ENCODE assay signal across 13 cellular contexts in genomic region chr12:105100207-105100985, GRCh38. TPM values are rescaled to one million over a fixed set of nuclear protein-coding genes. Genes with fewer than 3 reads are reported as not detected.
DNase-seq lines count a peak whose midpoint lies in the region; ATAC-seq and TF ChIP-seq lines count a peak whose summit lies in the region.
"Had no signal": no experiment of that assay in that cellular context is flagged by ENCODE, and none has a peak within 500 bp of the region (broad histone marks: within the 10 kb centered on the region; RNA-seq: fewer than 3 reads in every experiment).

No MANE protein-coding gene starts in this region.

- DNase-seq in activated naive CD4-positive, alpha-beta T cell treated with anti-CD3 and anti-CD28 coated beads, Interleukin-2, amount 10 ng/mL, durations not matched to agents 7 days and 5 days = no peak
- no peak for DNase-seq in activated naive CD4-positive, alpha-beta T cell treated with anti-CD3 and anti-CD28 coated beads, Interleukin-2, amount 50 U/mL, for 72 hours (ENCODE audit: low spot score in 2 of 2)
- DNase-seq in SK-N-SH = no peak
- peak; percentile 83 for DNase-seq in fibroblast of peridontal ligament (ENCODE audit: extremely low read depth)
- DNase-seq in stromal cell of bone marrow (ENCODE audit: low read depth) = peak; percentile 57
- DNase-seq in T1000 (lab: John Stamatoyannopoulos, UW) = no peak
- DNase-seq: 8988T, NCI-H1417 treated with DMSO at 0.1 percent for 48 hours, Peyer's patch, transverse colon had no signal

- peak overlapping the region; percentile 43 for H3K27ac Mint-ChIP-seq in activated naive CD4-positive, alpha-beta T cell treated with anti-CD3 and anti-CD28 coated beads, Interleukin-2, amount 10 ng/mL, durations not matched to agents 7 days and 5 days
- H3K27ac Mint-ChIP-seq in activated naive CD4-positive, alpha-beta T cell treated with anti-CD3 and anti-CD28 coated beads, Interleukin-2, amount 50 U/mL, for 72 hours = no peak overlapping the region
- H3K27ac Mint-ChIP-seq: activated T-helper 1 cell treated with anti-CD3 and anti-CD28 coated beads, Interleukin-12 subunit alpha, Interleukin-12 subunit beta, Interleukin-2, Interleukin-4 antibody, amounts not matched to agents 30 ng/mL and 10 ng/mL and 1 ng/mL, durations not matched to agents 14 hours and 24 hours and 36 hours had no signal

- no peaks in the 10 kb centered on the region for H3K36me3 ChIP-seq in SK-N-SH (replicated peaks in 1 of 2; ENCODE audit: control insufficient read depth in 1 of 2, insufficient read depth in 2 of 2, low read length in 1 of 2)
- H3K36me3 ChIP-seq: Peyer's patch, transverse colon had no signal

- H4K20me1 ChIP-seq in SK-N-SH (ENCODE audit: insufficient read depth) = no peaks in the 10 kb centered on the region

- no peak for TF ChIP-seq EP300 in SK-N-SH (IDR thresholded peaks at IDR 0.05; ENCODE audit: borderline replicate concordance in 1 of 2, low read depth in 1 of 2, low read length in 1 of 2)

- H3K4me3 ChIP-seq in SK-N-SH (ENCODE audit: low read depth in 2 of 2, low read length in 1 of 2) = no peak overlapping the region
- H3K4me3 ChIP-seq: Peyer's patch, transverse colon had no signal

- H3K27ac ChIP-seq in SK-N-SH (ENCODE audit: low read depth in 2 of 2, low read length in 1 of 2) = no peak overlapping the region; a peak in 1 of 4 replicates
- H3K27ac ChIP-seq: Peyer's patch, transverse colon had no signal

- H3K9ac ChIP-seq in SK-N-SH = no peak overlapping the region

- no peak for TF ChIP-seq CTCF in SK-N-SH (IDR thresholded peaks at IDR 0.05)

- H3K27me3 ChIP-seq in SK-N-SH (ENCODE audit: insufficient read depth) = no peaks in the 10 kb centered on the region
- H3K27me3 ChIP-seq: Peyer's patch, transverse colon had no signal

- H2AFZ ChIP-seq in SK-N-SH (ENCODE audit: low read depth) = 0 out of 2 replicates have a peak overlapping the region, but pooled peaks have one; percentile 32

- H3K9me2 ChIP-seq in SK-N-SH = no peaks in the 10 kb centered on the region

- peaks cover 2% of the 10 kb centered on the region for H3K36me3 Mint-ChIP-seq in activated naive CD4-positive, alpha-beta T cell treated with anti-CD3 and anti-CD28 coated beads, Interleukin-2, amount 10 ng/mL, durations not matched to agents 7 days and 5 days
- peaks cover 6 to 7% of the 10 kb centered on the region in 2 donors for H3K36me3 Mint-ChIP-seq in activated naive CD4-positive, alpha-beta T cell treated with anti-CD3 and anti-CD28 coated beads, Interleukin-2, amount 50 U/mL, for 72 hours

- H3K4me1 Mint-ChIP-seq in activated naive CD4-positive, alpha-beta T cell treated with anti-CD3 and anti-CD28 coated beads, Interleukin-2, amount 10 ng/mL, durations not matched to agents 7 days and 5 days = no peaks in the 10 kb centered on the region

- TF ChIP-seq RAD21 in SK-N-SH (IDR thresholded peaks at IDR 0.05; ENCODE audit: low read length) = no peak

- CTCF ChIA-PET in activated naive CD4-positive, alpha-beta T cell treated with anti-CD3 and anti-CD28 coated beads, Interleukin-2, amount 10 ng/mL, durations not matched to agents 7 days and 5 days (lab: Charles Lee) = no interaction called here
- CTCF ChIA-PET in SK-N-SH (lab: Yijun Ruan, JAX) = interaction anchor here (1.0 to 1.5 kb wide), 2 partner anchors 13 to 719 kb away, joined by 3 to 4 read pairs; no protein-coding TSS in a partner anchor

- no peaks in the 10 kb centered on the region for H3K9me3 ChIP-seq in SK-N-SH

- peaks cover 40% of the 10 kb centered on the region for H3K27me3 Mint-ChIP-seq in activated naive CD4-positive, alpha-beta T cell treated with anti-CD3 and anti-CD28 coated beads, Interleukin-2, amount 10 ng/mL, durations not matched to agents 7 days and 5 days

- H3K9me3 Mint-ChIP-seq in activated naive CD4-positive, alpha-beta T cell treated with anti-CD3 and anti-CD28 coated beads, Interleukin-2, amount 10 ng/mL, durations not matched to agents 7 days and 5 days = peaks cover 14% of the 10 kb centered on the region
- peaks cover 6 to 10% of the 10 kb centered on the region in 2 donors for H3K9me3 Mint-ChIP-seq in activated naive CD4-positive, alpha-beta T cell treated with anti-CD3 and anti-CD28 coated beads, Interleukin-2, amount 50 U/mL, for 72 hours

- H3K79me2 ChIP-seq in SK-N-SH (ENCODE audit: insufficient read depth) = no peaks in the 10 kb centered on the region

- no peak for ATAC-seq in activated naive CD4-positive, alpha-beta T cell treated with anti-CD3 and anti-CD28 coated beads, Interleukin-2, amount 50 U/mL, for 72 hours
- ATAC-seq in HG02759 (IDR thresholded peaks at IDR 0.05; ENCODE audit: unreplicated experiment) (no peak), GM21390 (IDR thresholded peaks at IDR 0.05; ENCODE audit: unreplicated experiment) (no peak)

- H3K4me2 ChIP-seq in SK-N-SH = no peak overlapping the region

- peaks cover 3% of the 10 kb centered on the region for H3F3A ChIP-seq in SK-N-SH (replicated peaks; ENCODE audit: insufficient read depth)

- H3K4me1 ChIP-seq in SK-N-SH (ENCODE audit: control insufficient read depth in 1 of 2, insufficient read depth in 2 of 2, low read depth in 1 of 2, low read length in 1 of 2) = 0 out of 4 replicates have a peak, but pooled peaks cover 0 to 4% of the 10 kb centered on the region in 2 experiments
- H3K4me1 ChIP-seq: Peyer's patch, transverse colon had no signal

- POLR2A ChIA-PET in SK-N-SH (lab: Yijun Ruan, JAX) = no interaction called here

- no peak overlapping the region for H3K4me3 Mint-ChIP-seq in activated naive CD4-positive, alpha-beta T cell treated with anti-CD3 and anti-CD28 coated beads, Interleukin-2, amount 10 ng/mL, durations not matched to agents 7 days and 5 days
- H3K4me3 Mint-ChIP-seq: activated T-helper 1 cell treated with anti-CD3 and anti-CD28 coated beads, Interleukin-12 subunit alpha, Interleukin-12 subunit beta, Interleukin-2, Interleukin-4 antibody, amounts not matched to agents 30 ng/mL and 10 ng/mL and 1 ng/mL, durations not matched to agents 14 hours and 24 hours and 36 hours had no signal

- WGBS in SK-N-SH (ENCODE audit: low lambda C conversion rate) = 85% methylated on average over 7 of the region's 7 CpGs

TF ChIP-seq in SK-N-SH, 30 proteins besides CTCF, POLR2A, EP300 and RAD21 (continues in another document):
- TF ChIP-seq YY1 (IDR thresholded peaks at IDR 0.05; ENCODE audit: low read depth) (no peak), USF2 (IDR thresholded peaks at IDR 0.05; ENCODE audit: borderline replicate concordance, low read depth, low read length) (no peak), MXI1 (IDR thresholded peaks at IDR 0.05; ENCODE audit: low read depth, low read length) (no peak), NFIC (IDR thresholded peaks at IDR 0.05; ENCODE audit: borderline replicate concordance) (no peak), TCF12 (IDR thresholded peaks at IDR 0.05) (0 out of 2 replicates have a peak, but pooled peaks have one; percentile 16), MEF2A (IDR thresholded peaks at IDR 0.05; ENCODE audit: borderline replicate concordance, low read depth) (no peak), MAX (IDR thresholded peaks at IDR 0.05; ENCODE audit: low read depth) (peak; percentile 19; the same call in 1 of the 2 replicates), REST (IDR thresholded peaks at IDR 0.05; ENCODE audit: low read depth, low read length) (no peak), GABPA (IDR thresholded peaks at IDR 0.05; ENCODE audit: low read depth) (no peak), FOXJ3 (CRISPR knock-in tag; IDR thresholded peaks at IDR 0.05) (no peak)

RNA-seq across cellular contexts. Expression of gene WASHC4, which starts 7.1 kb away (rescaled TPM):
- total RNA-seq in activated naive CD4-positive, alpha-beta T cell treated with anti-CD3 and anti-CD28 coated beads, Interleukin-2, amount 50 U/mL, for 72 hours = 10 to 100 TPM; 30.5 to 41.2 TPM
- 11.2 and 15.9 TPM in 2 replicates for polyA plus RNA-seq in SK-N-SH (2012; rRNA removed)
- polyA plus RNA-seq in SK-N-SH (2012; cell fraction: cytosol; rRNA removed) = 15.4 and 17.0 TPM in 2 replicates
- polyA plus RNA-seq in SK-N-SH (2012; cell fraction: nucleus; rRNA removed) = 11.0 and 33.3 TPM in 2 replicates

RNA-seq across cellular contexts. Expression of gene ALDH1L2, which starts 16.1 kb away (rescaled TPM):
- total RNA-seq in activated naive CD4-positive, alpha-beta T cell treated with anti-CD3 and anti-CD28 coated beads, Interleukin-2, amount 50 U/mL, for 72 hours = 1 to 10 TPM in 1 of 2 donors, under 1 TPM in 1; 0.36 to 5.7 TPM
- polyA plus RNA-seq in SK-N-SH (2012; rRNA removed) = 1.9 and 3.4 TPM in 2 replicates
- 2.2 TPM in 2 replicates for polyA plus RNA-seq in SK-N-SH (2012; cell fraction: cytosol; rRNA removed)
- 2.2 and 4.8 TPM in 2 replicates for polyA plus RNA-seq in SK-N-SH (2012; cell fraction: nucleus; rRNA removed)

Comparison
In these comparisons a context has a peak if more than half of its experiments do, and no peak if none do; other contexts are left out.
1. DNase-seq: peak in fibroblast of peridontal ligament (single experiment) and stromal cell of bone marrow (single experiment); none in activated naive CD4-positive, alpha-beta T cell treated with anti-CD3 and anti-CD28 coated beads, Interleukin-2, amount 10 ng/mL, durations not matched to agents 7 days and 5 days (single experiment), activated naive CD4-positive, alpha-beta T cell treated with anti-CD3 and anti-CD28 coated beads, Interleukin-2, amount 50 U/mL, for 72 hours (0 of 2), SK-N-SH (single experiment) and T1000 (single experiment).